Comparison of ENCODE assay signal across 8 cellular contexts in genomic region chr4:140721088-140721421, GRCh38. TPM values are rescaled to one million over a fixed set of nuclear protein-coding genes. Genes with fewer than 3 reads are reported as not detected.
DNase-seq lines count a peak whose midpoint lies in the region; ATAC-seq and TF ChIP-seq lines count a peak whose summit lies in the region.

No MANE protein-coding gene starts in this region.

- TF ChIP-seq EP300 in transverse colon (IDR thresholded peaks at IDR 0.05; ENCODE audit: low read depth): no peak

- no peaks in the 10 kb centered on the region for H3K36me3 Mint-ChIP-seq in activated T-cell treated with anti-CD3 and anti-CD28 coated beads, Interleukin-2, amount 50 U/mL, for 24 hours (ENCODE audit: low read depth)

- ATAC-seq in HG03135 (IDR thresholded peaks at IDR 0.05; ENCODE audit: unreplicated experiment): peak; percentile 53

- DNase-seq in activated T-cell treated with anti-CD3 and anti-CD28 coated beads, Interleukin-2, amount 50 U/mL, for 24 hours: no peak
- DNase-seq in activated T-cell treated with anti-CD3 and anti-CD28 coated beads for 4 hours (no peak), transverse colon (no peak), mesenteric fat pad (ENCODE audit: low spot score) (no peak), medulla oblongata (ENCODE audit: extremely low spot score) (no peak)
- DNase-seq in stimulated activated CD8-positive, alpha-beta memory T cell treated with anti-CD3 and anti-CD28 coated beads, Interleukin-4, amount 100 ng/mL, for 48 hours: no peak

- H3K36me3 ChIP-seq in transverse colon: no peaks in the 10 kb centered on the region

- TF ChIP-seq CTCF in transverse colon (IDR thresholded peaks at IDR 0.05): no peak

- H3K27me3 Mint-ChIP-seq in activated T-cell treated with anti-CD3 and anti-CD28 coated beads, Interleukin-2, amount 50 U/mL, for 24 hours: no peaks in the 10 kb centered on the region

- H3K4me3 Mint-ChIP-seq in activated T-cell treated with anti-CD3 and anti-CD28 coated beads, Interleukin-2, amount 50 U/mL, for 24 hours: peak overlapping the region; percentile 17

- in situ Hi-C loops in transverse colon (cut with MboI; ENCODE audit: low pct_ligation_motif_present in 1 of 4, low pct_unique_long_range_greater_than_20kb in 1 of 4, low sequenced_read_pairs in 3 of 4): no loop called here

- no peak for TF ChIP-seq POLR2A in transverse colon (IDR thresholded peaks at IDR 0.05)

- intact Hi-C loops in transverse colon (cut with DNase I; ENCODE audit: low total_unique reads): no loop called here

- WGBS in adipose tissue, 3 donors: 39 to 58% (median 58%) methylated on average over 3 of the region's 3 CpGs
- WGBS in transverse colon (ENCODE audit: low coverage in 1 of 2), 2 donors: 45 to 79% methylated on average over 2 to 3 of the region's 3 CpGs

- H3K27me3 ChIP-seq in transverse colon: no peaks in the 10 kb centered on the region

- no peaks in the 10 kb centered on the region for H3K9me3 Mint-ChIP-seq in activated T-cell treated with anti-CD3 and anti-CD28 coated beads, Interleukin-2, amount 50 U/mL, for 24 hours

- no peak overlapping the region for H3K27ac Mint-ChIP-seq in activated T-cell treated with anti-CD3 and anti-CD28 coated beads, Interleukin-2, amount 50 U/mL, for 24 hours

- no peaks in the 10 kb centered on the region for H3K9me3 ChIP-seq in transverse colon

- H3K4me1 ChIP-seq in transverse colon: peaks cover 0 to 33% (median 5%) of the 10 kb centered on the region in 4 donors

- peak overlapping the region; percentile 29 for H3K27ac ChIP-seq in adipose tissue (ENCODE audit: low read depth, low read length)
- H3K27ac ChIP-seq in transverse colon: peak overlapping the region; percentile 40 to 59 (median 51)

- H3K4me1 Mint-ChIP-seq in activated T-cell treated with anti-CD3 and anti-CD28 coated beads, Interleukin-2, amount 50 U/mL, for 24 hours (ENCODE audit: low read depth): peaks cover 18% of the 10 kb centered on the region

- peak overlapping the region in 1 of 4 donors; percentile 10 for H3K4me3 ChIP-seq in transverse colon

RNA-seq across cellular contexts. Expression of gene TBC1D9, which starts 35.1 kb away (rescaled TPM):
- 10 to 100 TPM in 2 of 3 donors, 1 to 10 TPM in 1; 5.9 to 18.0 (median 15.3) TPM for polyA plus RNA-seq in adipose tissue
- total RNA-seq in transverse colon (10 to 100 TPM in 3 of 4 donors, 1 to 10 TPM in 1; 8.2 to 21.4 (median 16.3) TPM), mesenteric fat pad (55.5 TPM)
